10 cellular contexts compared by ENCODE assay signal in genomic region chr16:90047714-90048346, GRCh38. TPM values are rescaled to one million over a fixed set of nuclear protein-coding genes. Genes with fewer than 3 reads are reported as not detected.
DNase-seq lines count a peak whose midpoint lies in the region; ATAC-seq, FAIRE-seq and TF ChIP-seq lines count a peak whose summit lies in the region.
"Had no signal": no experiment of that assay in that cellular context is flagged by ENCODE, and none has a peak within 500 bp of the region (broad histone marks: within the 10 kb centered on the region; RNA-seq: fewer than 3 reads in every experiment).

No MANE protein-coding gene starts in this region.

- H3K4me1 Mint-ChIP-seq in activated B cell treated with CpG ODN at 0.5 μM for 24 hours, result peaks cover 8% of the 10 kb centered on the region

- H3K4me3 ChIP-seq in retinal pigment epithelial cell (ENCODE audit: low read length), result peak overlapping the region; percentile 41

- intact Hi-C loops in activated B cell treated with CpG ODN at 0.5 μM for 24 hours (cut with micrococcal nuclease), result no loop called here
- intact Hi-C loops in left ventricle myocardium superior (cut with micrococcal nuclease), result no loop called here

- peak; percentile 83 for DNase-seq in GM03348 (ENCODE audit: low spot score)
- no peak for DNase-seq in activated B cell treated with CpG ODN at 0.5 μM for 24 hours
- DNase-seq in left ventricle myocardium superior, result no peak
- DNase-seq in retinal pigment epithelial cell (ENCODE audit: low read depth), result no peak
- DNase-seq in inferior parietal cortex (ENCODE audit: extremely low spot score), result no peak
- DNase-seq in omental fat pad (ENCODE audit: low spot score), result no peak
- no peak for DNase-seq in GM19239 (ENCODE audit: insufficient read length, low spot score)
- DNase-seq: activated naive CD8-positive, alpha-beta T cell treated with anti-CD3 and anti-CD28 coated beads, Interleukin-2, amount 10 ng/mL, durations not matched to agents 7 days and 5 days had no signal

- peaks cover 3% of the 10 kb centered on the region for H3K36me3 Mint-ChIP-seq in activated B cell treated with CpG ODN at 0.5 μM for 24 hours (ENCODE audit: low read depth)
- H3K36me3 Mint-ChIP-seq: activated naive CD8-positive, alpha-beta T cell treated with anti-CD3 and anti-CD28 coated beads, Interleukin-2, amount 10 ng/mL, durations not matched to agents 7 days and 5 days had no signal

- H3K27ac Mint-ChIP-seq in activated B cell treated with CpG ODN at 0.5 μM for 24 hours, result no peak overlapping the region
- H3K27ac Mint-ChIP-seq: activated naive CD8-positive, alpha-beta T cell treated with anti-CD3 and anti-CD28 coated beads, Interleukin-2, amount 10 ng/mL, durations not matched to agents 7 days and 5 days had no signal

- TF ChIP-seq CTCF in activated B cell treated with CpG ODN at 0.5 μM for 24 hours (IDR thresholded peaks at IDR 0.05) (no peak), retinal pigment epithelial cell (conservative IDR thresholded peaks at IDR 0.05; ENCODE audit: low read depth, low read length) (no peak), omental fat pad (IDR thresholded peaks at IDR 0.05) (no peak)

- ATAC-seq in activated B cell treated with CpG ODN at 0.5 μM for 24 hours (ENCODE audit: low read depth) (peak; percentile 21), left ventricle myocardium superior (peak; percentile 10), omental fat pad (ENCODE audit: low FRiP score) (no peak), GM18907 (IDR thresholded peaks at IDR 0.05; ENCODE audit: unreplicated experiment) (no peak)

- FAIRE-seq in GM19239 (lab: Jason Lieb, UNC), result no peak

- no peak overlapping the region for H3K4me3 Mint-ChIP-seq in activated B cell treated with CpG ODN at 0.5 μM for 24 hours
- H3K4me3 Mint-ChIP-seq: activated naive CD8-positive, alpha-beta T cell treated with anti-CD3 and anti-CD28 coated beads, Interleukin-2, amount 10 ng/mL, durations not matched to agents 7 days and 5 days had no signal

- peaks cover 17% of the 10 kb centered on the region for H3K27me3 Mint-ChIP-seq in activated B cell treated with CpG ODN at 0.5 μM for 24 hours

- CTCF ChIA-PET in activated B cell treated with CpG ODN at 0.5 μM for 24 hours (lab: Charles Lee), result no interaction called here

- no peaks in the 10 kb centered on the region for H3K9me3 Mint-ChIP-seq in activated B cell treated with CpG ODN at 0.5 μM for 24 hours
- H3K9me3 Mint-ChIP-seq: activated naive CD8-positive, alpha-beta T cell treated with anti-CD3 and anti-CD28 coated beads, Interleukin-2, amount 10 ng/mL, durations not matched to agents 7 days and 5 days had no signal

- POLR2A ChIA-PET in activated B cell treated with CpG ODN at 0.5 μM for 24 hours (lab: Charles Lee), result interaction anchor here (0.7 kb wide), 1 partner anchor 75 kb away, joined by 3 read pairs; no protein-coding TSS in a partner anchor

RNA-seq across cellular contexts. Expression of gene DBNDD1, which starts 28.6 kb away (rescaled TPM):
- total RNA-seq in activated B cell treated with CpG ODN at 0.5 μM for 24 hours (0.32 and 0.47 TPM in 2 replicates), left ventricle myocardium superior (6.3 TPM), omental fat pad (1 to 10 TPM in 3 of 4 donors, not detected in 1; 1.4 to 5.0 (median 3.5) TPM)

RNA-seq across cellular contexts. Expression of gene PRDM7, which starts 29.3 kb away (rescaled TPM):
- total RNA-seq in activated B cell treated with CpG ODN at 0.5 μM for 24 hours (not detected in 2 replicates), left ventricle myocardium superior (not detected), omental fat pad (not detected)
- total RNA-seq: activated naive CD8-positive, alpha-beta T cell treated with anti-CD3 and anti-CD28 coated beads, Interleukin-2, amount 10 ng/mL, durations not matched to agents 7 days and 5 days; osteocyte had no signal

Comparison
In these comparisons a context has a peak if more than half of its experiments do, and no peak if none do; other contexts are left out.
1. ATAC-seq: peak in activated B cell treated with CpG ODN at 0.5 μM for 24 hours (single experiment) and left ventricle myocardium superior (single experiment); none in omental fat pad (single experiment) and GM18907 (single experiment).